ENCODE assay signal across 22 cellular contexts in genomic region chr2:121855456-121855985, GRCh38.
"Had no signal": no experiment of that assay in that cellular context is flagged by ENCODE, and none has a peak within 500 bp of the region (broad histone marks: within the 10 kb centered on the region; RNA-seq: fewer than 3 reads in every experiment).

No MANE protein-coding gene starts in this region.

- DNase-seq: Karpas-422, KG1, MG63, NCI-H1092, NCI-H1105 treated with DMSO at 0.1 percent for 48 hours, NCI-H1417 treated with DMSO at 0.1 percent for 48 hours, NCI-H146, NCI-H1694 treated with DMSO at 0.1 percent for 48 hours, NCI-H1930, NCI-H2081, NCI-H2107, NCI-H2227 treated with DMSO at 0.1 percent for 48 hours, NCI-H510A, NCI-H524 treated with DMSO at 0.1 percent for 48 hours, NCI-H69, NCI-H774, PC-3, SIG-M5 had no signal

- H3K36me3 ChIP-seq: MG63, SJSA1 had no signal

- H3K9me3 ChIP-seq: SJSA1 had no signal

- ATAC-seq: Panc1, PC-3 had no signal

- H3K4me1 ChIP-seq: SJSA1 had no signal

- H3K4me3 ChIP-seq: MG63, SJSA1, SK-N-MC had no signal

- H3K27ac ChIP-seq: RWPE1, SJSA1, SK-N-MC had no signal

- H3K27me3 ChIP-seq: MG63 had no signal
